In the genomic region with DNA sequence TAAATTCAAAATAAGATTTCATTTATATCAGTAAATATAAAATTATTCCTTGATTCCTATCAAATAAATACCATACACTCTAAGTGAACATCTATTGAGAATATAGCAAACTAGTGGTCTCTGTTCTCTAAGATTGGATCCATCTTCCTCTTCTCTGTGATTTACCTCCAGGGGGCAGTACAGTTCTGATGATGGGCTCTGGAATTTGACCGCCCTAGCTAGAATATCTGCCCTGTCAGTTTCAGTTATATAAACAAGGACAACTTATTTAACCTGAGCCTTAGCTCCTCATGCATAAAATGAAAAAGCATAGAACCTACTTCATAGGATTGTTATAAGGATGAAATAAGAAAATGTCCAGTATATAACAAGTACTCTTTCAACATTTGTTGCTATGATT, we compare ENCODE assay signal across 8 cellular contexts.
A peak's percentile ranks its signal among the peaks of the same experiment; 100 is the strongest.
DNase-seq lines count a peak whose midpoint lies in the region; ATAC-seq and TF ChIP-seq lines count a peak whose summit lies in the region.

No MANE protein-coding gene starts in this region.

- H3K4me1 ChIP-seq in gastroesophageal sphincter (peaks cover 4 to 38% (median 7%) of the 10 kb centered on the region in 3 donors), tibial nerve (peaks cover 0 to 44% (median 22%) of the 10 kb centered on the region in 4 donors)

- ATAC-seq in SK-N-SH treated with all-trans-retinoic acid at 6 μM for 48 hours, result peak; percentile 58
- no peak for ATAC-seq in gastroesophageal sphincter
- ATAC-seq in GM21360 (IDR thresholded peaks at IDR 0.05; ENCODE audit: unreplicated experiment), result no peak

- no peak overlapping the region for H3K27ac ChIP-seq in HL-60 (replicated peaks)
- no peak overlapping the region for H3K27ac ChIP-seq in gastroesophageal sphincter
- no peak overlapping the region for H3K27ac ChIP-seq in tibial nerve

- H3K36me3 ChIP-seq in gastroesophageal sphincter (no peaks in the 10 kb centered on the region), tibial nerve (no peaks in the 10 kb centered on the region)

- H3K27me3 ChIP-seq in HL-60 (ENCODE audit: insufficient read depth, poor library complexity, severe bottlenecking) (no peaks in the 10 kb centered on the region), gastroesophageal sphincter (no peaks in the 10 kb centered on the region), tibial nerve (no peaks in the 10 kb centered on the region)

- TF ChIP-seq POLR2A in gastroesophageal sphincter (IDR thresholded peaks at IDR 0.05) (no peak), tibial nerve (IDR thresholded peaks at IDR 0.05) (no peak)

- peak; percentile 39 for TF ChIP-seq CTCF in HL-60 (IDR thresholded peaks at IDR 0.05; ENCODE audit: insufficient read depth, low read length)
- peak in 3 of 4 experiments; percentile 9 to 38 (median 15) for TF ChIP-seq CTCF in gastroesophageal sphincter (IDR thresholded peaks at IDR 0.05)
- TF ChIP-seq CTCF in tibial nerve (IDR thresholded peaks at IDR 0.05), result peak in 4 of 5 experiments; percentile 34 to 47 (median 39)

- H3K9me3 ChIP-seq in gastroesophageal sphincter (no peaks in the 10 kb centered on the region), tibial nerve (no peaks in the 10 kb centered on the region)

- 53 to 56% methylated on average over 1 of the region's 1 CpG for WGBS in gastroesophageal sphincter (ENCODE audit: low coverage in 1 of 2), 2 donors
- WGBS in tibial nerve, 2 donors, result 60 to 63% methylated on average over 1 of the region's 1 CpG

- TF ChIP-seq EP300 in gastroesophageal sphincter (IDR thresholded peaks at IDR 0.05) (no peak), tibial nerve (IDR thresholded peaks at IDR 0.05) (no peak)

- H3K4me3 ChIP-seq in HL-60 (replicated peaks; ENCODE audit: insufficient read depth, low read length) (no peak overlapping the region), gastroesophageal sphincter (no peak overlapping the region), tibial nerve (no peak overlapping the region)

- DNase-seq in SIG-M5 treated with dmso at 0.1 percent for 504 hours (lab: John Stamatoyannopoulos, UW; ENCODE audit: unreplicated experiment), result peak; percentile 59
- DNase-seq in SIG-M5 (lab: John Stamatoyannopoulos, UW), result no peak
- peak in 1 of 2 experiments; percentile 7 for DNase-seq in HL-60 (ENCODE audit: low read depth in 1 of 2, low spot score in 1 of 2)
- peak in 1 of 2 donors; percentile 29 for DNase-seq in tibial nerve (ENCODE audit: low spot score in 2 of 2)
- DNase-seq in NK-92 treated with Interleukin-12 subunit alpha and Interleukin-12 subunit beta, amount 100 ng/mL, for 24 hours (lab: John Stamatoyannopoulos, UW), result no peak

TF ChIP-seq in SK-N-SH treated with all-trans-retinoic acid at 6 μM for 48 hours, 23 proteins besides CTCF, POLR2A, EP300 and RAD21:
- TF ChIP-seq RARB (CRISPR knock-in tag; IDR thresholded peaks at IDR 0.05), result no peak
- no peak for TF ChIP-seq ZNF565 (CRISPR knock-in tag; conservative IDR thresholded peaks at IDR 0.05; ENCODE audit: low read depth)
- no peak for TF ChIP-seq ARNTL (CRISPR knock-in tag; IDR thresholded peaks at IDR 0.05; ENCODE audit: borderline replicate concordance, low read depth)
- no peak for TF ChIP-seq PPARA (CRISPR knock-in tag; IDR thresholded peaks at IDR 0.05; ENCODE audit: borderline replicate concordance)
- TF ChIP-seq TOX (CRISPR knock-in tag; IDR thresholded peaks at IDR 0.05; ENCODE audit: borderline replicate concordance), result no peak
- TF ChIP-seq OSR1 (CRISPR knock-in tag; IDR thresholded peaks at IDR 0.05), result no peak
- no peak for TF ChIP-seq CSDC2 (CRISPR knock-in tag; IDR thresholded peaks at IDR 0.05)
- TF ChIP-seq, protein P1, sequence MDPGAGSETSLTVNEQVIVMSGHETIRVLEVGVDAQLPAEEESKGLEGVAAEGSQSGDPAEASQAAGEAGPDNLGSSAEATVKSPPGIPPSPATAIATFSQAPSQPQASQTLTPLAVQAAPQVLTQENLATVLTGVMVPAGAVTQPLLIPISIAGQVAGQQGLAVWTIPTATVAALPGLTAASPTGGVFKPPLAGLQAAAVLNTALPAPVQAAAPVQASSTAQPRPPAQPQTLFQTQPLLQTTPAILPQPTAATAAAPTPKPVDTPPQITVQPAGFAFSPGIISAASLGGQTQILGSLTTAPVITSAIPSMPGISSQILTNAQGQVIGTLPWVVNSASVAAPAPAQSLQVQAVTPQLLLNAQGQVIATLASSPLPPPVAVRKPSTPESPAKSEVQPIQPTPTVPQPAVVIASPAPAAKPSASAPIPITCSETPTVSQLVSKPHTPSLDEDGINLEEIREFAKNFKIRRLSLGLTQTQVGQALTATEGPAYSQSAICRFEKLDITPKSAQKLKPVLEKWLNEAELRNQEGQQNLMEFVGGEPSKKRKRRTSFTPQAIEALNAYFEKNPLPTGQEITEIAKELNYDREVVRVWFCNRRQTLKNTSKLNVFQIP (CRISPR knock-in tag; IDR thresholded peaks at IDR 0.05; ENCODE audit: borderline replicate concordance, low read depth), result no peak
TF ChIP-seq in SK-N-SH treated with all-trans-retinoic acid at 6 μM for 48 hours: peak in this region for 0.
